ENCODE assay signal across 8 cellular contexts in the genomic region with DNA sequence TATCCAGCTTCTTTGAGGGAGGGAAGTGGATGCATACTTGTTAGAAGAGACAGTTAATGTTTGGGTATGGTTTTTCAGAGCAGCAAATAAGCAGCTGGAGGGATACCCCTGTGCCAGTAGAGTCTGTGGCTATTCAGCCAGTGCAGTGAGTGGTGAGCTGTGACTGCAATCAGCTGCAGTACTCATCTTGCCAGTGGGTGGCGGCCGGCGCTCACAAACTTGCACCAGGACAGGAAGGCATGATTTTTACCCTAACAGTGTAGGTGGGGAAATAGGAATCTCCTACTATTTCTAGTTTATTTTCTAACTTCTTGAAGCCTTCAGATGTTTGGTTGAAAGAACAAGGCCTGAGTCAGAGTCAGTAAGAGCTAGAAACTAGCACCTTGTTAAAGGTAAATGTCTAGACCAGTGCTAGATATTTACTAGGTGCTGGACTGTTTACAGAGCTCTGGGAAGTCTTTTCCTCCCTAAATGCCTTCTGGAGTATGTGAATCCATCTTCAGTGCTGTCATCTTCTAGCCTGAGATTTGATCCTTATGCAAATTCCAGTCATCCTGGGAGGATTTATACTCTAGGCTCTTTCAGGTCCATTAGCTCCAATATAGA. TPM values are rescaled to one million over a fixed set of nuclear protein-coding genes. Genes with fewer than 3 reads are reported as not detected.
DNase-seq lines count a peak whose midpoint lies in the region; ATAC-seq, FAIRE-seq and TF ChIP-seq lines count a peak whose summit lies in the region.

No MANE protein-coding gene starts in this region.

- peak; percentile 95 for FAIRE-seq in GM19239 (lab: Jason Lieb, UNC)

- H3K27me3 ChIP-seq in RWPE2 (ENCODE audit: insufficient read depth, poor library complexity, severe bottlenecking), result no peaks in the 10 kb centered on the region

- peaks cover 2% of the 10 kb centered on the region for H3K4me1 Mint-ChIP-seq in progenitor cell of endocrine pancreas (ENCODE audit: low read depth)

- TF ChIP-seq CTCF in RWPE2 (IDR thresholded peaks at IDR 0.05; ENCODE audit: poor library complexity, severe bottlenecking), result peak; percentile 92
- TF ChIP-seq CTCF in progenitor cell of endocrine pancreas (IDR thresholded peaks at IDR 0.05; ENCODE audit: unreplicated experiment), result peak; percentile 89

- H3K36me3 Mint-ChIP-seq in progenitor cell of endocrine pancreas (ENCODE audit: insufficient read depth), result no peaks in the 10 kb centered on the region

- H3K4me3 Mint-ChIP-seq in progenitor cell of endocrine pancreas (ENCODE audit: low read depth), result no peak overlapping the region

- no peak overlapping the region for H3K4me3 ChIP-seq in RWPE2 (ENCODE audit: severe bottlenecking)

- H3K9me3 Mint-ChIP-seq in progenitor cell of endocrine pancreas (ENCODE audit: low read depth), result no peaks in the 10 kb centered on the region

- no peaks in the 10 kb centered on the region for H3K27me3 Mint-ChIP-seq in progenitor cell of endocrine pancreas

- no peaks in the 10 kb centered on the region for H3K9me3 ChIP-seq in RWPE2 (ENCODE audit: severe bottlenecking)

- no peak overlapping the region for H3K27ac ChIP-seq in RWPE2 (ENCODE audit: poor library complexity, severe bottlenecking)

- H3K4me1 ChIP-seq in RWPE2 (ENCODE audit: insufficient read depth, poor library complexity, severe bottlenecking), result no peaks in the 10 kb centered on the region

- no peak overlapping the region for H3K27ac Mint-ChIP-seq in progenitor cell of endocrine pancreas

- DNase-seq in COLO668 (lab: John Stamatoyannopoulos, UW; ENCODE audit: unreplicated experiment) (peak; percentile 34), GM19239 (ENCODE audit: insufficient read length, low spot score) (peak; percentile 28), RWPE2 (ENCODE audit: low spot score) (no peak), Right ventricle myocardium inferior (ENCODE audit: missing footprints) (peak; percentile 93), progenitor cell of endocrine pancreas (ENCODE audit: low spot score, unreplicated experiment) (peak; percentile 45), putamen (ENCODE audit: low spot score) (no peak)
- DNase-seq in activated naive CD4-positive, alpha-beta T cell treated with Interleukin-2 at 50 U/mL for 16 hours, result peak; percentile 66

- ATAC-seq in HG03354 (IDR thresholded peaks at IDR 0.05; ENCODE audit: poor library complexity, severe bottlenecking, unreplicated experiment) (peak; percentile 90), RWPE2 (ENCODE audit: low read depth) (peak; percentile 89), Right ventricle myocardium inferior (peak; percentile 85)

- no peaks in the 10 kb centered on the region for H3K36me3 ChIP-seq in RWPE2 (ENCODE audit: low read depth)

- intact Hi-C loops in Right ventricle myocardium inferior (cut with DNase I), result loop anchor here (1.0 to 5.0 kb wide), 3 partner anchors 41 to 348 kb away; partner anchors contain the start of gene PPARG

RNA-seq across cellular contexts. Expression of gene TIMP4, which starts 23.6 kb away (rescaled TPM):
- 23.8 TPM for total RNA-seq in Right ventricle myocardium inferior
- total RNA-seq in progenitor cell of endocrine pancreas, result not detected in 2 replicates

Comparison
In these comparisons a context has a peak if more than half of its experiments do, and no peak if none do; other contexts are left out.
1. DNase-seq: peak in COLO668 (single experiment), GM19239 (single experiment), activated naive CD4-positive, alpha-beta T cell treated with Interleukin-2 at 50 U/mL for 16 hours (single experiment), Right ventricle myocardium inferior (single experiment) and progenitor cell of endocrine pancreas (single experiment); none in RWPE2 (single experiment) and putamen (single experiment).
2. RNA of gene TIMP4, which starts 23.6 kb away (total RNA-seq): 23.8 TPM in Right ventricle myocardium inferior (single experiment); not detected in progenitor cell of endocrine pancreas; every median in the first group is over 10 times any median in the second.
3. Peak in every context shown above with its lines, with median percentiles within 50 percentile points of each other: ATAC-seq.